ENCODE assay signal across 27 cellular contexts in the genomic region with DNA sequence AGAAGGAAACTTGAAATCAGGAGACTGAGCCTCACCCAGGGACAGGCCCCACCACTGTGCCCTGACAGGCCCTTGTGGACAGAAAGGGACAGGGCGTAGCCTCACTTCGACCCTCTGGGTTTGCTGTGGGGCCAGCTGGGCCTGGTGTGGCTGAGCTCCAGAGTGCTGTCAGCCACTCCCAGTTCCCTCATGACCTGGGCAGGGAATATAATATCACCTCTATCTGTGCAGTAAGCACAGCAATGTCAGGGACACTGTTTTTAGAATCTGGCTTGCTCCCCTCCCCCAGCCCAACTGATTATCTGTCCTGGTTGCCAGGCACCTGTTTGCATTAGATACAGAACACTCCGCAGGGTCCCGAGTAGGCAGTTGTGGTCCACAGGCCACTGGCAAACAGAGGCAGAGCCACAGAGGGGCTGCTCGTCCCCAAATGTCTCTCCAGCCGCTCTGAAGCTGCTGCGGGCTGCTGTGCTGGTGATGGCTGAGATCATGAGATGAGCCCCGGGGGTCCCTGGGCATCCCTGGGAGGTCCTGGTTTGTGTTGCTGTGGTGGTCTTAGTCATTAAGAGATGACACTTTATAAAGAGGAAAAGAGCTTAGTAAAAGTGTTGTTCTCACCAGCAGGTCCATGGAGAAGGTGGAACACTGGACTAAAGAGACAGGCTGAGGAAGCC. TPM values are rescaled to one million over a fixed set of nuclear protein-coding genes. Genes with fewer than 3 reads are reported as not detected.
DNase-seq lines count a peak whose midpoint lies in the region; ATAC-seq and TF ChIP-seq lines count a peak whose summit lies in the region.
"Had no signal": no experiment of that assay in that cellular context is flagged by ENCODE, and none has a peak within 500 bp of the region (broad histone marks: within the 10 kb centered on the region; RNA-seq: fewer than 3 reads in every experiment).

No MANE protein-coding gene starts in this region.

- no peak for TF ChIP-seq POLR2A in breast epithelium (IDR thresholded peaks at IDR 0.05)

- no peaks in the 10 kb centered on the region for H3K27me3 ChIP-seq in right atrium auricular region
- H3K27me3 ChIP-seq in endodermal cell (ENCODE audit: control insufficient read depth, insufficient read depth, low read length, poor library complexity, severe bottlenecking) = no peaks in the 10 kb centered on the region
- no peaks in the 10 kb centered on the region for H3K27me3 ChIP-seq in breast epithelium
- H3K27me3 ChIP-seq: ascending aorta, vagina had no signal

- no peaks in the 10 kb centered on the region for H3K9me3 ChIP-seq in right atrium auricular region
- no peaks in the 10 kb centered on the region for H3K9me3 ChIP-seq in endodermal cell (ENCODE audit: control insufficient read depth, low read length)
- no peaks in the 10 kb centered on the region for H3K9me3 ChIP-seq in mucosa of descending colon
- no peaks in the 10 kb centered on the region for H3K9me3 ChIP-seq in breast epithelium
- H3K9me3 ChIP-seq: A549, ascending aorta, vagina had no signal

- H3K36me3 ChIP-seq in right atrium auricular region = no peaks in the 10 kb centered on the region
- H3K36me3 ChIP-seq in endodermal cell (ENCODE audit: control insufficient read depth, insufficient read depth, low read length) = no peaks in the 10 kb centered on the region
- H3K36me3 ChIP-seq in mucosa of descending colon (ENCODE audit: low read depth) = no peaks in the 10 kb centered on the region
- H3K36me3 ChIP-seq in breast epithelium = no peaks in the 10 kb centered on the region
- H3K36me3 ChIP-seq: ascending aorta, vagina had no signal

- peaks cover 0 to 7% of the 10 kb centered on the region in 2 donors for H3K4me1 ChIP-seq in right atrium auricular region
- peaks cover 12% of the 10 kb centered on the region for H3K4me1 ChIP-seq in endodermal cell (ENCODE audit: control insufficient read depth, insufficient read depth, low read length)
- no peaks in the 10 kb centered on the region for H3K4me1 ChIP-seq in mucosa of descending colon (ENCODE audit: low read depth)
- H3K4me1 ChIP-seq in breast epithelium = no peaks in the 10 kb centered on the region
- H3K4me1 ChIP-seq: ascending aorta, vagina had no signal

- TF ChIP-seq CTCF in right atrium auricular region (IDR thresholded peaks at IDR 0.05) (no peak), endodermal cell (conservative IDR thresholded peaks at IDR 0.05) (peak; percentile 47), mucosa of descending colon (IDR thresholded peaks at IDR 0.05) (no peak), breast epithelium (IDR thresholded peaks at IDR 0.05) (no peak)

- no peaks in the 10 kb centered on the region for H3K36me3 Mint-ChIP-seq in endodermal cell (ENCODE audit: low read depth)
- H3K36me3 Mint-ChIP-seq: activated naive CD4-positive, alpha-beta T cell treated with anti-CD3 and anti-CD28 coated beads, Interleukin-2, amount 50 U/mL, for 72 hours; CD4-positive, alpha-beta memory T cell; natural killer cell treated with Interleukin-12 subunit alpha and Interleukin-12 subunit beta and Interleukin-15 and Interleukin-18, amount 100 ng/mL, for 72 hours had no signal

- no peak overlapping the region for H3K27ac ChIP-seq in right atrium auricular region
- H3K27ac ChIP-seq in endodermal cell (ENCODE audit: low read depth, low read length) = no peak overlapping the region
- no peak overlapping the region for H3K27ac ChIP-seq in breast epithelium
- H3K27ac ChIP-seq: ascending aorta, SK-N-MC, vagina had no signal

- no peak overlapping the region for H3K4me3 Mint-ChIP-seq in endodermal cell
- H3K4me3 Mint-ChIP-seq: CD4-positive, alpha-beta memory T cell; central memory CD8-positive, alpha-beta T cell; natural killer cell treated with Interleukin-12 subunit alpha and Interleukin-12 subunit beta and Interleukin-15 and Interleukin-18, amount 100 ng/mL, for 72 hours had no signal

- H3K27me3 Mint-ChIP-seq in endodermal cell (ENCODE audit: insufficient read depth) = no peaks in the 10 kb centered on the region

- WGBS in endodermal cell (ENCODE audit: insufficient coverage in 1 of 2, insufficient read length in 1 of 2), 2 experiments = 80 to 82% methylated on average over 8 of the region's 8 CpGs

- H3K9ac ChIP-seq in endodermal cell (ENCODE audit: extremely low read depth, low read length, poor library complexity, severe bottlenecking) = no peak overlapping the region

- no peaks in the 10 kb centered on the region for H3K9me3 Mint-ChIP-seq in endodermal cell
- H3K9me3 Mint-ChIP-seq: activated naive CD4-positive, alpha-beta T cell treated with anti-CD3 and anti-CD28 coated beads, Interleukin-2, amount 50 U/mL, for 72 hours; central memory CD8-positive, alpha-beta T cell; natural killer cell treated with Interleukin-12 subunit alpha and Interleukin-12 subunit beta and Interleukin-15 and Interleukin-18, amount 100 ng/mL, for 72 hours had no signal

- peaks cover 16% of the 10 kb centered on the region for H3K4me1 Mint-ChIP-seq in endodermal cell
- H3K4me1 Mint-ChIP-seq: CD4-positive, alpha-beta memory T cell; central memory CD8-positive, alpha-beta T cell had no signal

- H3K4me3 ChIP-seq in right atrium auricular region = no peak overlapping the region
- H3K4me3 ChIP-seq in endodermal cell (ENCODE audit: low read length) = peak overlapping the region; percentile 15
- no peak overlapping the region for H3K4me3 ChIP-seq in mucosa of descending colon
- no peak overlapping the region for H3K4me3 ChIP-seq in breast epithelium
- H3K4me3 ChIP-seq: A549, ascending aorta, SK-N-MC, vagina had no signal

- ATAC-seq in Right ventricle myocardium superior (ENCODE audit: poor library complexity) (peak; percentile 76), mucosa of descending colon (peak; percentile 79), HG03342 (IDR thresholded peaks at IDR 0.05; ENCODE audit: unreplicated experiment) (no peak)
- ATAC-seq: A549; activated naive CD4-positive, alpha-beta T cell treated with anti-CD3 and anti-CD28 coated beads, Interleukin-2, amount 50 U/mL, for 72 hours; Panc1 had no signal

- H3K27ac Mint-ChIP-seq in endodermal cell = no peak overlapping the region
- H3K27ac Mint-ChIP-seq: activated naive CD4-positive, alpha-beta T cell treated with anti-CD3 and anti-CD28 coated beads, Interleukin-2, amount 50 U/mL, for 72 hours; CD4-positive, alpha-beta memory T cell; natural killer cell treated with Interleukin-12 subunit alpha and Interleukin-12 subunit beta and Interleukin-15 and Interleukin-18, amount 100 ng/mL, for 72 hours had no signal

- DNase-seq in Right ventricle myocardium superior (no peak), right atrium auricular region (ENCODE audit: low spot score) (no peak), endodermal cell (peak; percentile 52), mucosa of descending colon (no peak), dedifferentiated amniotic fluid mesenchymal stem cell (ENCODE audit: extremely low spot score) (no peak), NCI-H1105 (lab: John Stamatoyannopoulos, UW) (no peak), breast epithelium (ENCODE audit: low spot score in 2 of 2) (no peak)
- DNase-seq: activated T-cell treated with anti-CD3 and anti-CD28 coated beads for 4 hours; AML-193; CD4-positive, alpha-beta memory T cell; EL; midbrain; NCI-H1694 treated with DMSO at 0.1 percent for 48 hours; NCI-H2171 treated with DMSO at 0.1 percent for 48 hours; NCI-H526 treated with DMSO at 0.1 percent for 48 hours; retina; stimulated activated CD4-positive, alpha-beta T cell treated with anti-CD3 and anti-CD28 coated beads, Interleukin-12 subunit alpha, Interleukin-12 subunit beta, amount 100 ng/mL, for 4 hours; stimulated activated CD4-positive, alpha-beta T cell treated with anti-CD3 and anti-CD28 coated beads, Interleukin-4, amount 100 ng/mL, for 1 hour had no signal

- intact Hi-C loops in Right ventricle myocardium superior (cut with DNase I) = no loop called here
- intact Hi-C loops in mucosa of descending colon (cut with DNase I, micrococcal nuclease) = no loop called here
- intact Hi-C loops in breast epithelium (cut with DNase I; ENCODE audit: low total_unique reads) = no loop called here

RNA-seq across cellular contexts. Expression of a gene that starts 51.6 kb away (rescaled TPM):
- 37.2 TPM for total RNA-seq in Right ventricle myocardium superior
- total RNA-seq in right atrium auricular region = 10 to 100 TPM; 31.4 to 37.2 TPM
- total RNA-seq in endodermal cell = 100 to 1,000 TPM in 1 of 2 donors, 10 to 100 TPM in 1; 98.4 to 102 TPM
- polyA plus RNA-seq in endodermal cell (2013, experiment 1 of 2) = 25.0 TPM
- polyA plus RNA-seq in endodermal cell (2013, experiment 2 of 2) = 24.8 TPM
- 100 to 1,000 TPM; 115 to 222 (median 171) TPM for total RNA-seq in mucosa of descending colon
- 10 to 100 TPM; 48.0 to 60.0 (median 57.5) TPM for total RNA-seq in breast epithelium
